ENCODE assay signal across 35 cellular contexts in the genomic region with DNA sequence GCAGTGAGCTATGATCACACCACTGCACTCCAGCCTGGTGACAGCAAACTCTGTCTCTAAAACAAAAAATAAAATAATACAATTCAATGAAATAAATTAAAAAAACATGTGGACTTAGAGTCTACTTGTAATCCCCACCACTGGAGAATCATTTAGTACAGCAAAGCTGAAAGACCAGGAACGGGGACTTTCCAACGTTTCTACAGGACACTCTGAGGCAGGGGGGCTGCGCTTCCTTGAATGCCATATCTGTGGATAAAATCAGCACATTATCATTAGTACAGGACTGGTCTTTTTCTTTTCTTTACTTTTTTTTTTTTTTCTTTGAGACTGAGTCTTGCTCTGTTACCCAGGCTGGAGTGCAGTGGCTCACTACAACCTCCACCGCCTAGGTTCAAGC.
"Had no signal": no experiment of that assay in that cellular context is flagged by ENCODE, and none has a peak within 500 bp of the region (broad histone marks: within the 10 kb centered on the region; RNA-seq: fewer than 3 reads in every experiment).

No MANE protein-coding gene starts in this region.

- H3K4me3 ChIP-seq: MG63 had no signal

- H3K9me3 ChIP-seq: MG63 had no signal

- H3K27me3 ChIP-seq: MG63 had no signal

- H3K36me3 ChIP-seq: MG63 had no signal

- DNase-seq: Karpas-422, Kasumi-1, MG63, MM.1S, MV-4-11, NCI-H1048, NCI-H1092, NCI-H1092 treated with DMSO at 0.1 percent for 48 hours, NCI-H1105, NCI-H1105 treated with DMSO at 0.1 percent for 48 hours, NCI-H1417, NCI-H1417 treated with DMSO at 0.1 percent for 48 hours, NCI-H1436, NCI-H1436 treated with DMSO at 0.1 percent for 48 hours, NCI-H146, NCI-H1694, NCI-H1694 treated with DMSO at 0.1 percent for 48 hours, NCI-H187, NCI-H187 treated with DMSO at 0.1 percent for 48 hours, NCI-H1930, NCI-H2029, NCI-H2029 treated with DMSO at 0.1 percent for 48 hours, NCI-H2081, NCI-H2081 treated with DMSO at 0.1 percent for 48 hours, NCI-H2107, NCI-H2171, NCI-H2171 treated with DMSO at 0.1 percent for 48 hours, NCI-H2227 treated with DMSO at 0.1 percent for 48 hours, NCI-H226, NCI-H345, NCI-H446, NCI-H446 treated with DMSO at 0.1 percent for 48 hours, NCI-H510A, NCI-H510A treated with DMSO at 0.1 percent for 48 hours, NCI-H524 had no signal
